15 cellular contexts compared by ENCODE assay signal in the genomic region with DNA sequence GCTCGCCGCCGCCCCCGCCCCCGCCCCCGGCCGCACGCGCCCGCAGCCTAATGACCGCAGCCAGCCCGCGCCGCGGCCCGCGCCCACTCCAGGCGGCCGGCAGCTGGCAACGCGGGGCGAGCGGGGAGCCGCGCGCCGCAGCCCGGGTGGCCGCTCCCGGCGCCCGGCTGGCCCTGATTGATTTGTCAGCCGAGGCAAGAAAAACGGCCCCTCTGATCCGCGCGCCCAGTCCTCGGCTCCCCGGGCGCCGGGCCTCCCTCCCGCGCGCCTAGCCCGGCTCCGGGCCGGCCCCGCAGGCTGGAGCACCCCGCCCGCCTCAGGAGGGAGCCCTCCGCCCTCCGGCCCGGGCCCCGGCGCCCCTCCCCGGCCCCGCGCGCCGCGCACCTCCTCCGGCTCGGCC. TPM values are rescaled to one million over a fixed set of nuclear protein-coding genes. Genes with fewer than 3 reads are reported as not detected.
A peak's percentile ranks its signal among the peaks of the same experiment; 100 is the strongest.
DNase-seq lines count a peak whose midpoint lies in the region; ATAC-seq, FAIRE-seq and TF ChIP-seq lines count a peak whose summit lies in the region.
"Had no signal": no experiment of that assay in that cellular context is flagged by ENCODE, and none has a peak within 500 bp of the region (broad histone marks: within the 10 kb centered on the region; RNA-seq: fewer than 3 reads in every experiment).

No MANE protein-coding gene starts in this region.

- no peak overlapping the region for H2BK20ac ChIP-seq in H1 (ENCODE audit: low read length)

- peaks cover 80% of the 10 kb centered on the region for H3K27me3 Mint-ChIP-seq in activated CD4-positive, alpha-beta T cell treated with anti-CD3 and anti-CD28 coated beads for 36 hours

- intact Hi-C loops in activated CD4-positive, alpha-beta T cell treated with anti-CD3 and anti-CD28 coated beads for 36 hours (cut with DNase I, micrococcal nuclease), result loop anchor here (1.0 to 10.0 kb wide), 3 partner anchors 9 to 455 kb away; no protein-coding TSS in a partner anchor
- intact Hi-C loops in stomach (cut with DNase I; ENCODE audit: low total_unique reads), result no loop called here

- H2BK5ac ChIP-seq in H1 (ENCODE audit: low read depth, low read length), result no peak overlapping the region

- peaks cover 87 to 94% (median 90%) of the 10 kb centered on the region in 4 experiments for H3K27me3 ChIP-seq in H1 (replicated peaks in 1 of 4; ENCODE audit: control insufficient read depth in 3 of 4, extremely low read depth in 1 of 4, insufficient read depth in 3 of 4, low read length in 3 of 4)
- H3K27me3 ChIP-seq in stomach, result peaks cover 40 to 98% (median 93%) of the 10 kb centered on the region in 3 donors

- H2BK120ac ChIP-seq in H1 (replicated peaks; ENCODE audit: low read depth, low read length), result no peak overlapping the region

- peak overlapping the region; percentile 38 to 75; a peak in 2 of 4 replicates for H3K4me2 ChIP-seq in H1 (ENCODE audit: insufficient read depth in 1 of 2, low read depth in 2 of 2, low read length in 2 of 2)

- no peak overlapping the region for H2AFZ ChIP-seq in H1 (ENCODE audit: low read length)

- TF ChIP-seq CTCF in H1 (IDR thresholded peaks at IDR 0.05; ENCODE audit: control extremely low read depth in 1 of 3, insufficient read depth in 1 of 3, low read depth in 1 of 3, low read length in 3 of 3) (no peak), stomach (IDR thresholded peaks at IDR 0.05) (no peak)

- no peaks in the 10 kb centered on the region for H3K9me3 ChIP-seq in H1 (ENCODE audit: insufficient read depth in 2 of 2, low read depth in 1 of 2, low read length in 1 of 2)
- no peaks in the 10 kb centered on the region for H3K9me3 ChIP-seq in stomach
- H3K9me3 ChIP-seq: lower lobe of right lung had no signal

- no peak overlapping the region for H3K4ac ChIP-seq in H1 (replicated peaks; ENCODE audit: insufficient read length, low read depth, low read length)

- no peak for ATAC-seq in activated CD4-positive, alpha-beta T cell treated with anti-CD3 and anti-CD28 coated beads for 36 hours
- no peak for ATAC-seq in HG02981 (IDR thresholded peaks at IDR 0.05; ENCODE audit: unreplicated experiment)
- no peak for ATAC-seq in GM19397 (IDR thresholded peaks at IDR 0.05; ENCODE audit: unreplicated experiment)
- ATAC-seq: lower lobe of right lung had no signal

- no peak for TF ChIP-seq RAD21 in H1 (IDR thresholded peaks at IDR 0.05 in 1 of 2, conservative IDR thresholded peaks at IDR 0.05 in 1 of 2; ENCODE audit: low read depth in 2 of 2, low read length in 2 of 2)

- H3K79me1 ChIP-seq in H1 (ENCODE audit: low read depth, low read length), result no peaks in the 10 kb centered on the region

- TF ChIP-seq EP300 in H1 (IDR thresholded peaks at IDR 0.05; ENCODE audit: borderline replicate concordance in 1 of 2, low read depth in 2 of 2, low read length in 2 of 2) (no peak), stomach (IDR thresholded peaks at IDR 0.05) (no peak)

- H2BK12ac ChIP-seq in H1 (ENCODE audit: low read depth, low read length), result no peak overlapping the region

- CTCF ChIA-PET in activated CD4-positive, alpha-beta T cell treated with anti-CD3 and anti-CD28 coated beads for 36 hours (lab: Charles Lee), result no interaction called here
- CTCF ChIA-PET in H1 (lab: Charles Lee; ENCODE audit: partially characterized antibody), result no interaction called here

- peaks cover 2% of the 10 kb centered on the region; the same call in 1 of the 2 replicates for H3K23me2 ChIP-seq in H1 (ENCODE audit: low read depth, low read length)

- H3K36me3 Mint-ChIP-seq in activated CD4-positive, alpha-beta T cell treated with anti-CD3 and anti-CD28 coated beads for 36 hours (ENCODE audit: low read depth), result no peaks in the 10 kb centered on the region
- H3K36me3 Mint-ChIP-seq: brain had no signal

- peaks cover 35% of the 10 kb centered on the region for H3K4me1 Mint-ChIP-seq in activated CD4-positive, alpha-beta T cell treated with anti-CD3 and anti-CD28 coated beads for 36 hours

- 0% methylated on average over 16 of the region's 63 CpGs; no CpG with 5 or more reads in 1 of the 2 experiments for WGBS in H1 (ENCODE audit: extremely low coverage in 1 of 2, insufficient coverage in 1 of 2, insufficient read length in 1 of 2, insufficient replicate concordance in 2 of 2, low coverage in 1 of 2, low lambda C conversion rate in 2 of 2, missing lambda C conversion rate in 1 of 2), 2 experiments
- 0 to 2% (median 0%) methylated on average over 17 to 61 of the region's 63 CpGs; no CpG with 5 or more reads in 2 of the 5 donors for WGBS in stomach, 5 donors

- H3K4me3 ChIP-seq in H1 (ENCODE audit: extremely low read depth in 1 of 4, insufficient read depth in 2 of 4, low read depth in 3 of 4, low read length in 4 of 4), result no peak overlapping the region; a peak in 1 of 8 replicates
- H3K4me3 ChIP-seq in stomach, result peak overlapping the region in 3 of 4 donors; percentile 17 to 41 (median 22)

- H3K9ac ChIP-seq in H1 (replicated peaks in 1 of 4; ENCODE audit: extremely low read depth in 1 of 4, low read depth in 3 of 4, low read length in 3 of 4), result no peak overlapping the region

- POLR2A ChIA-PET in activated CD4-positive, alpha-beta T cell treated with anti-CD3 and anti-CD28 coated beads for 36 hours (lab: Charles Lee), result no interaction called here
- POLR2A ChIA-PET in H1 (lab: Charles Lee; ENCODE audit: partially characterized antibody), result no interaction called here

- H4K8ac ChIP-seq in H1 (ENCODE audit: extremely low read depth, insufficient read depth, low read length), result no peak overlapping the region

- no peak overlapping the region for H4K91ac ChIP-seq in H1 (replicated peaks; ENCODE audit: insufficient read length, low read length)

- H4K20me1 ChIP-seq in H1 (replicated peaks in 1 of 2; ENCODE audit: control insufficient read depth in 1 of 2, insufficient read depth in 2 of 2, low read length in 2 of 2), result peaks cover 2 to 30% of the 10 kb centered on the region in 2 experiments

- H3K4me3 Mint-ChIP-seq in activated CD4-positive, alpha-beta T cell treated with anti-CD3 and anti-CD28 coated beads for 36 hours, result no peak overlapping the region

- H3K4me1 ChIP-seq in H1 (replicated peaks in 1 of 4; ENCODE audit: control insufficient read depth in 3 of 4, insufficient read depth in 4 of 4, low read length in 3 of 4) (peaks cover 7 to 28% (median 10%) of the 10 kb centered on the region in 4 experiments), stomach (peaks cover 21 to 42% (median 30%) of the 10 kb centered on the region in 4 donors)

- no peak overlapping the region for H2AK5ac ChIP-seq in H1 (ENCODE audit: low read depth, low read length)

- no peak overlapping the region for H3K18ac ChIP-seq in H1 (ENCODE audit: extremely low read depth, low read length)

- H3K27ac ChIP-seq in H1 (ENCODE audit: low read depth, low read length), result no peak overlapping the region
- H3K27ac ChIP-seq in stomach, result no peak overlapping the region
- H3K27ac ChIP-seq: lower lobe of right lung had no signal

- DNase-seq in activated CD4-positive, alpha-beta T cell treated with anti-CD3 and anti-CD28 coated beads for 36 hours, result peak; percentile 22
- no peak for DNase-seq in activated CD4-positive, alpha-beta T cell treated with anti-CD3 and anti-CD28 coated beads, Interleukin-2, amount 50 U/mL, for 1 hour
- DNase-seq in LoVo (ENCODE audit: low spot score), result peak; percentile 15
- DNase-seq in H1 (ENCODE audit: low read depth in 1 of 2, low spot score in 2 of 2), result peak in 1 of 2 experiments; percentile 52
- no peak for DNase-seq in stomach
- no peak for DNase-seq in NCI-H1436 (lab: John Stamatoyannopoulos, UW)
- DNase-seq: KG1; lower lobe of right lung; NCI-H2107; occipital lobe; OCI-M1; stimulated activated CD4-positive, alpha-beta T cell treated with anti-CD3 and anti-CD28 coated beads, Interleukin-12 subunit alpha, Interleukin-12 subunit beta, amount 100 ng/mL, for 4 hours had no signal

- H4K5ac ChIP-seq in H1 (ENCODE audit: insufficient read length, low read depth, low read length), result no peak overlapping the region

- FAIRE-seq in H1 (lab: Jason Lieb, UNC), result no peak

- H3K56ac ChIP-seq in H1 (replicated peaks; ENCODE audit: insufficient read length, low read depth, low read length), result no peak overlapping the region

- H3K27ac Mint-ChIP-seq in activated CD4-positive, alpha-beta T cell treated with anti-CD3 and anti-CD28 coated beads for 36 hours, result no peak overlapping the region

- no peaks in the 10 kb centered on the region for H3K79me2 ChIP-seq in H1 (ENCODE audit: control insufficient read depth in 1 of 2, insufficient read depth in 2 of 2, low read length in 2 of 2)

- H3K23ac ChIP-seq in H1 (ENCODE audit: insufficient read length), result no peak overlapping the region

- TF ChIP-seq POLR2A in H1 (IDR thresholded peaks at IDR 0.05; ENCODE audit: control extremely low read depth in 1 of 2, low read depth in 2 of 2, low read length in 2 of 2) (no peak), stomach (IDR thresholded peaks at IDR 0.05) (no peak)

- no peaks in the 10 kb centered on the region for H3K9me3 Mint-ChIP-seq in activated CD4-positive, alpha-beta T cell treated with anti-CD3 and anti-CD28 coated beads for 36 hours (ENCODE audit: low read depth)

- H2BK15ac ChIP-seq in H1 (ENCODE audit: low read length), result no peak overlapping the region

- H3K14ac ChIP-seq in H1 (ENCODE audit: insufficient read length), result no peak overlapping the region

- H3K36me3 ChIP-seq in H1 (ENCODE audit: control insufficient read depth in 2 of 4, insufficient read depth in 4 of 4, low read length in 3 of 4), result no peaks in the 10 kb centered on the region; a peak in 1 of 8 replicates
- no peaks in the 10 kb centered on the region for H3K36me3 ChIP-seq in stomach
- H3K36me3 ChIP-seq: lower lobe of right lung had no signal

TF ChIP-seq in H1, 55 proteins besides CTCF, POLR2A, EP300 and RAD21 (continues in another document):
- TF ChIP-seq KDM5A (IDR thresholded peaks at IDR 0.05; ENCODE audit: low read length) (no peak), JUN (IDR thresholded peaks at IDR 0.05; ENCODE audit: low read depth, low read length) (no peak), CHD2 (IDR thresholded peaks at IDR 0.05; ENCODE audit: low read length) (no peak), HDAC2 (IDR thresholded peaks at IDR 0.05; ENCODE audit: borderline replicate concordance in 1 of 2, low read depth in 2 of 2, low read length in 2 of 2) (no peak), TEAD4 (IDR thresholded peaks at IDR 0.05; ENCODE audit: low read depth, low read length) (no peak)

RNA-seq across cellular contexts. Expression of gene LHX2, which starts 11.9 kb away (rescaled TPM):
- not detected for total RNA-seq in activated CD4-positive, alpha-beta T cell treated with anti-CD3 and anti-CD28 coated beads for 36 hours
- total RNA-seq in H1 (2021; fragmentation: NEBNext Ultra II Directional; extraction: Animal tissue kit (Norgen Biotek cat#: 25700)), result 0.11 and 0.17 TPM in 2 replicates
- polyA plus RNA-seq in H1 (2011; rRNA removed) (0.72 and 0.86 TPM in 2 replicates), stomach (not detected)
- polyA plus RNA-seq in H1 (2011; cell fraction: cytosol; rRNA removed), result 0.66 TPM
- polyA plus RNA-seq in H1 (2011; cell fraction: nucleus; rRNA removed), result 0.20 TPM
- 0.31 to 0.59 TPM (median 0.37 TPM) in 3 of 4 replicates, not detected in the other for polyA plus RNA-seq in H1 (2012, experiment 1 of 2)
- 0.66 TPM for polyA plus RNA-seq in H1 (2012, experiment 2 of 2)
- polyA plus RNA-seq in H1 (2013, experiment 1 of 2), result 0.34 TPM
- 0.20 TPM for polyA plus RNA-seq in H1 (2013, experiment 2 of 2)
- 0.49 TPM in 1 of 2 replicates, not detected in the other for polyA minus RNA-seq in H1 (2011; rRNA and poly(A)+ RNA removed)
- not detected for polyA minus RNA-seq in H1 (2011; cell fraction: cytosol; rRNA and poly(A)+ RNA removed)
- 0.50 TPM for polyA minus RNA-seq in H1 (2011; cell fraction: nucleus; rRNA and poly(A)+ RNA removed)
- total RNA-seq in stomach, result under 1 TPM in 1 of 5 donors, not detected in 4; 0.18 TPM
- total RNA-seq: lower lobe of right lung had no signal

Comparison
In these comparisons a context has a peak if more than half of its experiments do, and no peak if none do; other contexts are left out.
1. DNase-seq: peak in activated CD4-positive, alpha-beta T cell treated with anti-CD3 and anti-CD28 coated beads for 36 hours (single experiment) and LoVo (single experiment); none in activated CD4-positive, alpha-beta T cell treated with anti-CD3 and anti-CD28 coated beads, Interleukin-2, amount 50 U/mL, for 1 hour (single experiment), stomach (single experiment) and NCI-H1436 (single experiment).
2. H3K4me3 ChIP-seq: peak in stomach (3 of 4); none in H1 (0 of 4).